In genomic region chr10:87798082-87798481, GRCh38 we compare ENCODE assay signal across 23 cellular contexts. TPM values are rescaled to one million over a fixed set of nuclear protein-coding genes. Genes with fewer than 3 reads are reported as not detected.
DNase-seq lines count a peak whose midpoint lies in the region; ATAC-seq and TF ChIP-seq lines count a peak whose summit lies in the region.
"Had no signal": no experiment of that assay in that cellular context is flagged by ENCODE, and none has a peak within 500 bp of the region (broad histone marks: within the 10 kb centered on the region; RNA-seq: fewer than 3 reads in every experiment).

No MANE protein-coding gene starts in this region.

- H3K36me3 Mint-ChIP-seq in natural killer cell: peaks cover 9% of the 10 kb centered on the region
- H3K36me3 Mint-ChIP-seq in natural killer cell treated with Interleukin-12 subunit alpha and Interleukin-12 subunit beta and Interleukin-15 and Interleukin-18, amount 100 ng/mL, for 72 hours: peaks cover 37% of the 10 kb centered on the region
- H3K36me3 Mint-ChIP-seq in central memory CD8-positive, alpha-beta T cell (ENCODE audit: insufficient read depth): peaks cover 8% of the 10 kb centered on the region

- ATAC-seq in natural killer cell (peak in 2 of 3 donors; percentile 38 to 44), HG03439 (IDR thresholded peaks at IDR 0.05; ENCODE audit: unreplicated experiment) (no peak)
- no peak for ATAC-seq in natural killer cell treated with Interleukin-12 subunit alpha and Interleukin-12 subunit beta and Interleukin-15 and Interleukin-18, amount 100 ng/mL, for 72 hours
- ATAC-seq in central memory CD8-positive, alpha-beta T cell (replicated peaks; ENCODE audit: extremely low read depth, poor library complexity, severe bottlenecking): no peak
- ATAC-seq: esophagus mucosa, lower lobe of right lung, pancreas, PC-3, WTC11 had no signal

- intact Hi-C loops in natural killer cell (cut with micrococcal nuclease): no loop called here

- no peaks in the 10 kb centered on the region for H3K9me3 Mint-ChIP-seq in natural killer cell
- H3K9me3 Mint-ChIP-seq in natural killer cell treated with Interleukin-12 subunit alpha and Interleukin-12 subunit beta and Interleukin-15 and Interleukin-18, amount 100 ng/mL, for 72 hours: no peaks in the 10 kb centered on the region
- H3K9me3 Mint-ChIP-seq in central memory CD8-positive, alpha-beta T cell: no peaks in the 10 kb centered on the region

- no peak for TF ChIP-seq CTCF in natural killer cell (IDR thresholded peaks at IDR 0.05)

- peaks cover 39 to 56% of the 10 kb centered on the region in 2 donors for H3K4me1 Mint-ChIP-seq in natural killer cell
- peaks cover 21 to 26% of the 10 kb centered on the region in 2 donors for H3K4me1 Mint-ChIP-seq in natural killer cell treated with Interleukin-12 subunit alpha and Interleukin-12 subunit beta and Interleukin-15 and Interleukin-18, amount 100 ng/mL, for 72 hours (ENCODE audit: low read depth in 2 of 2)
- peaks cover 51% of the 10 kb centered on the region for H3K4me1 Mint-ChIP-seq in central memory CD8-positive, alpha-beta T cell
- H3K4me1 Mint-ChIP-seq: endodermal cell, neural crest cell had no signal

- no peaks in the 10 kb centered on the region for H3K27me3 Mint-ChIP-seq in natural killer cell (ENCODE audit: low read depth in 2 of 2)
- H3K27me3 Mint-ChIP-seq in natural killer cell treated with Interleukin-12 subunit alpha and Interleukin-12 subunit beta and Interleukin-15 and Interleukin-18, amount 100 ng/mL, for 72 hours: no peaks in the 10 kb centered on the region
- no peaks in the 10 kb centered on the region for H3K27me3 Mint-ChIP-seq in central memory CD8-positive, alpha-beta T cell

- DNase-seq in natural killer cell (no peak), Kasumi-1 (lab: John Stamatoyannopoulos, UW) (peak; percentile 67 to 69), DMS153 (lab: John Stamatoyannopoulos, UW) (no peak), activated gamma-delta T cell (lab: John Stamatoyannopoulos, UW) (no peak)
- DNase-seq in natural killer cell treated with Interleukin-12 subunit alpha and Interleukin-12 subunit beta and Interleukin-15 and Interleukin-18, amount 100 ng/mL, for 72 hours (ENCODE audit: low spot score): no peak
- DNase-seq in central memory CD8-positive, alpha-beta T cell (ENCODE audit: low spot score in 2 of 2): no peak
- DNase-seq: activated naive CD4-positive, alpha-beta T cell treated with anti-CD3 and anti-CD28 coated beads for 36 hours; endodermal cell; foreskin fibroblast; H9; head of caudate nucleus; kidney; lower lobe of right lung; NCI-H1417; pancreas; PC-3; SHP77; stimulated activated CD4-positive, alpha-beta T cell treated with anti-CD3 and anti-CD28 coated beads, Interleukin-2, amount 100 ng/mL, for 24 hours; upper lobe of left lung had no signal

- peak overlapping the region; percentile 47 for H3K4me3 Mint-ChIP-seq in natural killer cell
- no peak overlapping the region for H3K4me3 Mint-ChIP-seq in natural killer cell treated with Interleukin-12 subunit alpha and Interleukin-12 subunit beta and Interleukin-15 and Interleukin-18, amount 100 ng/mL, for 72 hours
- peak overlapping the region; percentile 34 for H3K4me3 Mint-ChIP-seq in central memory CD8-positive, alpha-beta T cell
- H3K4me3 Mint-ChIP-seq: activated naive CD4-positive, alpha-beta T cell treated with anti-CD3 and anti-CD28 coated beads for 36 hours; endodermal cell; H9; neural crest cell; WTC11 had no signal

- peak overlapping the region; percentile 69 to 70 for H3K27ac Mint-ChIP-seq in natural killer cell
- peak overlapping the region in 1 of 2 donors; percentile 14 for H3K27ac Mint-ChIP-seq in natural killer cell treated with Interleukin-12 subunit alpha and Interleukin-12 subunit beta and Interleukin-15 and Interleukin-18, amount 100 ng/mL, for 72 hours
- no peak overlapping the region for H3K27ac Mint-ChIP-seq in central memory CD8-positive, alpha-beta T cell (ENCODE audit: low read depth)
- H3K27ac Mint-ChIP-seq: activated naive CD4-positive, alpha-beta T cell treated with anti-CD3 and anti-CD28 coated beads for 36 hours; endodermal cell; WTC11 had no signal

RNA-seq across cellular contexts. Expression of gene ATAD1, which starts 19.9 kb away (rescaled TPM):
- total RNA-seq in natural killer cell: 10 to 100 TPM; 37.5 to 55.2 (median 43.0) TPM
- 10 to 100 TPM; 48.3 to 65.2 TPM for total RNA-seq in natural killer cell treated with Interleukin-12 subunit alpha and Interleukin-12 subunit beta and Interleukin-15 and Interleukin-18, amount 100 ng/mL, for 72 hours

Comparison
In these comparisons a context has a peak if more than half of its experiments do, and no peak if none do; other contexts are left out.
1. ATAC-seq: peak in natural killer cell (2 of 3); none in natural killer cell treated with Interleukin-12 subunit alpha and Interleukin-12 subunit beta and Interleukin-15 and Interleukin-18, amount 100 ng/mL, for 72 hours (0 of 2), central memory CD8-positive, alpha-beta T cell (single experiment) and HG03439 (single experiment).
2. DNase-seq: peak in Kasumi-1 (2 of 2); none in natural killer cell (single experiment), natural killer cell treated with Interleukin-12 subunit alpha and Interleukin-12 subunit beta and Interleukin-15 and Interleukin-18, amount 100 ng/mL, for 72 hours (single experiment), central memory CD8-positive, alpha-beta T cell (0 of 2), DMS153 (single experiment) and activated gamma-delta T cell (single experiment).